Comparison of ENCODE assay signal across 35 cellular contexts in the genomic region with DNA sequence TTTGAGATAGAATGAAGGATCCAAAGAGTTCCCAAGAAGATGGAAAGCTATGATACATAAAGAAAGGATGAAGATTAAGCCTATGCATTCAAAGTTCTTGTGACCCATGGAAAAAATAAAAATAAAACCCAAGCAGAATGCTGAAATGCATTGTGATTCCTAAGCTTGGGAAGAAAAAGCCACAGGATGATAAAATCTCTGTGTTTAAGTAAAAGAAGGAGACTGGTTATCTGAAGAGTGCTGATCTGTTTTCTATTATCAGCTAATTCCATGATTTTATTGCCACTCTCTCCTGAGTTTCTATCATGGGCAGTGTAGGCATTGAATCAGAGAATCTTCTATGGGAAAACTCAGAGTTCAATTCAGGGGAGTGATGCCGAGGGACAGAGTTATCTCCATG.
A peak's percentile ranks its signal among the peaks of the same experiment; 100 is the strongest.
DNase-seq lines count a peak whose midpoint lies in the region; ATAC-seq and TF ChIP-seq lines count a peak whose summit lies in the region.
"Had no signal": no experiment of that assay in that cellular context is flagged by ENCODE, and none has a peak within 500 bp of the region (broad histone marks: within the 10 kb centered on the region; RNA-seq: fewer than 3 reads in every experiment).

No MANE protein-coding gene starts in this region.

- peak in 1 of 2 experiments; percentile 45; a peak in 1 of 4 replicates for TF ChIP-seq EP300 in SK-N-SH (IDR thresholded peaks at IDR 0.05; ENCODE audit: borderline replicate concordance in 1 of 2, low read depth in 1 of 2, low read length in 1 of 2)

- H3K36me3 Mint-ChIP-seq in progenitor cell of endocrine pancreas (ENCODE audit: insufficient read depth) = no peaks in the 10 kb centered on the region
- H3K36me3 Mint-ChIP-seq: CD14-positive monocyte; CD4-positive, alpha-beta memory T cell; CD4-positive, CD25-positive, alpha-beta regulatory T cell; CD8-positive, alpha-beta memory T cell; CD8-positive, alpha-beta T cell had no signal

- intact Hi-C loops in mammary epithelial cell (cut with micrococcal nuclease) = no loop called here

- peak; percentile 30; the same call in 1 of the 3 replicates for ATAC-seq in SK-N-SH treated with all-trans-retinoic acid at 6 μM for 48 hours
- ATAC-seq: A549; CD8-positive, alpha-beta T cell had no signal

- H3K27ac ChIP-seq in SK-N-SH (ENCODE audit: low read depth in 2 of 2, low read length in 1 of 2) = no peak overlapping the region
- no peak overlapping the region for H3K27ac ChIP-seq in mammary epithelial cell (ENCODE audit: insufficient read depth, low read depth, low read length)
- H3K27ac ChIP-seq: 22Rv1; A549; BLaER1; BLaER1 treated with 17β-estradiol and CSF1 and Interleukin-3, amounts not matched to agents 10 nM and 100 nM; C4-2B had no signal

- H3K4me3 ChIP-seq in SK-N-SH (ENCODE audit: low read depth in 2 of 2, low read length in 1 of 2) (no peak overlapping the region), mammary epithelial cell (replicated peaks in 1 of 3; ENCODE audit: insufficient read depth in 1 of 3, low read depth in 2 of 3, low read length in 3 of 3) (no peak overlapping the region)
- H3K4me3 ChIP-seq: A549; BLaER1; BLaER1 treated with 17β-estradiol and CSF1 and Interleukin-3, amounts not matched to agents 10 nM and 100 nM had no signal

- POLR2A ChIA-PET in SK-N-SH (lab: Yijun Ruan, JAX) = no interaction called here

- H3K4me1 ChIP-seq in SK-N-SH (ENCODE audit: control insufficient read depth in 1 of 2, insufficient read depth in 2 of 2, low read depth in 1 of 2, low read length in 1 of 2) (peaks cover 0 to 9% of the 10 kb centered on the region in 2 experiments; a peak in 3 of 4 replicates), mammary epithelial cell (ENCODE audit: insufficient read depth, low read length) (no peaks in the 10 kb centered on the region)
- H3K4me1 ChIP-seq: A549, BLaER1, Caco-2 had no signal

- H3K9ac ChIP-seq in SK-N-SH = no peak overlapping the region
- no peak overlapping the region for H3K9ac ChIP-seq in mammary epithelial cell (ENCODE audit: insufficient read depth, low read length)
- H3K9ac ChIP-seq: BLaER1; BLaER1 treated with 17β-estradiol and CSF1 and Interleukin-3, amounts not matched to agents 10 nM and 100 nM had no signal

- H3K27me3 ChIP-seq in SK-N-SH (ENCODE audit: insufficient read depth) (no peaks in the 10 kb centered on the region), mammary epithelial cell (ENCODE audit: insufficient read depth, low read length) (no peaks in the 10 kb centered on the region)
- H3K27me3 ChIP-seq: BE2C; BLaER1; BLaER1 treated with 17β-estradiol and CSF1 and Interleukin-3, amounts not matched to agents 10 nM and 100 nM had no signal

- H3K9me3 ChIP-seq in SK-N-SH (no peaks in the 10 kb centered on the region), mammary epithelial cell (replicated peaks; ENCODE audit: insufficient read depth, low read length) (no peaks in the 10 kb centered on the region)
- H3K9me3 ChIP-seq: BE2C had no signal

- H2AFZ ChIP-seq in SK-N-SH (ENCODE audit: low read depth) (no peak overlapping the region), mammary epithelial cell (ENCODE audit: low read depth, low read length) (no peak overlapping the region)

- H3K9me2 ChIP-seq in SK-N-SH = no peaks in the 10 kb centered on the region

- TF ChIP-seq CTCF in SK-N-SH (IDR thresholded peaks at IDR 0.05) (no peak), mammary epithelial cell (conservative IDR thresholded peaks at IDR 0.05 in 1 of 2, IDR thresholded peaks at IDR 0.05 in 1 of 2; ENCODE audit: extremely low read depth in 1 of 2, insufficient read depth in 1 of 2, low read depth in 1 of 2, low read length in 2 of 2) (no peak), progenitor cell of endocrine pancreas (IDR thresholded peaks at IDR 0.05; ENCODE audit: unreplicated experiment) (no peak)

- 39% methylated on average over 1 of the region's 1 CpG for WGBS in SK-N-SH (ENCODE audit: low lambda C conversion rate)
- 80% methylated on average over 1 of the region's 1 CpG for WGBS in mammary epithelial cell (ENCODE audit: low coverage, missing lambda C conversion rate)

- dilution Hi-C loops in mammary epithelial cell (cut with HindIII; ENCODE audit: low sequenced_read_pairs) = no loop called here

- H3K4me2 ChIP-seq in SK-N-SH (no peak overlapping the region), mammary epithelial cell (ENCODE audit: insufficient read depth, low read depth, low read length) (no peak overlapping the region)
- H3K4me2 ChIP-seq: A549; BLaER1; BLaER1 treated with 17β-estradiol and CSF1 and Interleukin-3, amounts not matched to agents 10 nM and 100 nM had no signal

- H4K20me1 ChIP-seq in SK-N-SH (ENCODE audit: insufficient read depth) (no peaks in the 10 kb centered on the region), mammary epithelial cell (ENCODE audit: insufficient read depth, low read length) (no peaks in the 10 kb centered on the region)
- H4K20me1 ChIP-seq: BLaER1; BLaER1 treated with 17β-estradiol and CSF1 and Interleukin-3, amounts not matched to agents 10 nM and 100 nM had no signal

- H3K79me2 ChIP-seq in SK-N-SH (ENCODE audit: insufficient read depth) = no peaks in the 10 kb centered on the region
- H3K79me2 ChIP-seq in mammary epithelial cell (ENCODE audit: insufficient read depth, low read length) = no peaks in the 10 kb centered on the region

- peaks cover 2% of the 10 kb centered on the region for H3K27me3 Mint-ChIP-seq in progenitor cell of endocrine pancreas
- H3K27me3 Mint-ChIP-seq: B cell had no signal

- CTCF ChIA-PET in SK-N-SH (lab: Yijun Ruan, JAX) = interaction anchor here (0.9 to 1.3 kb wide), 2 partner anchors 10 to 13 kb away, joined by 3 read pairs; no protein-coding TSS in a partner anchor
- CTCF ChIA-PET in mammary epithelial cell (lab: Charles Lee; ENCODE audit: low non-redundant PET) = no interaction called here

- peaks cover 1% of the 10 kb centered on the region for H3K4me1 Mint-ChIP-seq in progenitor cell of endocrine pancreas (ENCODE audit: low read depth)
- H3K4me1 Mint-ChIP-seq: CD4-positive, alpha-beta memory T cell; CD4-positive, CD25-positive, alpha-beta regulatory T cell; CD8-positive, alpha-beta memory T cell had no signal

- no TSS peak for BruUV-seq in mammary epithelial cell (replicated peaks; lab: Mats Ljungman, UMichigan)

- H3F3A ChIP-seq in SK-N-SH (replicated peaks; ENCODE audit: insufficient read depth) = no peaks in the 10 kb centered on the region

- in situ Hi-C loops in mammary epithelial cell (cut with MboI; ENCODE audit: low sequenced_read_pairs in 2 of 2) = no loop called here

- no peak overlapping the region for H3K4me3 Mint-ChIP-seq in progenitor cell of endocrine pancreas (ENCODE audit: low read depth)
- H3K4me3 Mint-ChIP-seq: B cell; CD14-positive monocyte; CD4-positive, alpha-beta memory T cell; CD4-positive, alpha-beta T cell; CD4-positive, CD25-positive, alpha-beta regulatory T cell; CD8-positive, alpha-beta memory T cell; CD8-positive, alpha-beta T cell had no signal

- DNase-seq in EH (ENCODE audit: low read depth) = peak; percentile 15
- DNase-seq in SK-N-DZ (ENCODE audit: low spot score) = peak; percentile 6
- DNase-seq in SK-N-SH = no peak
- DNase-seq in A172 (ENCODE audit: low spot score) = no peak
- DNase-seq in mammary epithelial cell = no peak
- DNase-seq in progenitor cell of endocrine pancreas (ENCODE audit: low spot score, unreplicated experiment) = no peak
- DNase-seq in NCI-H187 treated with DMSO at 0.1 percent for 48 hours (lab: John Stamatoyannopoulos, UW) = no peak
- DNase-seq: 8988T; ACHN; AML-193; BE2C; C1 segment of cervical spinal cord; Caco-2; Calu3; CD4-positive, alpha-beta memory T cell; CD4-positive, alpha-beta T cell; CD4-positive, CD25-positive, alpha-beta regulatory T cell; CD8-positive, alpha-beta memory T cell; CD8-positive, alpha-beta T cell; COR-L47; DMS 273 treated with DMSO at 0.1 percent for 48 hours; DMS153; DMS53; DMS79; DMS79 treated with DMSO at 0.1 percent for 48 hours; DND-41; EL had no signal

- TF ChIP-seq RAD21 in SK-N-SH (IDR thresholded peaks at IDR 0.05; ENCODE audit: low read length) = no peak

- peaks cover 7% of the 10 kb centered on the region for H3K9me3 Mint-ChIP-seq in progenitor cell of endocrine pancreas (ENCODE audit: low read depth)
- H3K9me3 Mint-ChIP-seq: CD4-positive, alpha-beta T cell; CD8-positive, alpha-beta memory T cell; CD8-positive, alpha-beta T cell had no signal

- no peak overlapping the region for H3K27ac Mint-ChIP-seq in progenitor cell of endocrine pancreas
- H3K27ac Mint-ChIP-seq: B cell; CD14-positive monocyte; CD4-positive, alpha-beta memory T cell; CD4-positive, alpha-beta T cell; CD4-positive, CD25-positive, alpha-beta regulatory T cell; CD8-positive, alpha-beta memory T cell; CD8-positive, alpha-beta T cell had no signal

- H3K36me3 ChIP-seq in SK-N-SH (replicated peaks in 1 of 2; ENCODE audit: control insufficient read depth in 1 of 2, insufficient read depth in 2 of 2, low read length in 1 of 2) (no peaks in the 10 kb centered on the region), mammary epithelial cell (ENCODE audit: insufficient read depth, low read length) (no peaks in the 10 kb centered on the region)
- H3K36me3 ChIP-seq: BE2C; BLaER1; BLaER1 treated with 17β-estradiol and CSF1 and Interleukin-3, amounts not matched to agents 10 nM and 100 nM had no signal

TF ChIP-seq in SK-N-SH, 30 proteins besides CTCF, POLR2A, EP300 and RAD21 (continues in another document):
- TF ChIP-seq, protein P1, sequence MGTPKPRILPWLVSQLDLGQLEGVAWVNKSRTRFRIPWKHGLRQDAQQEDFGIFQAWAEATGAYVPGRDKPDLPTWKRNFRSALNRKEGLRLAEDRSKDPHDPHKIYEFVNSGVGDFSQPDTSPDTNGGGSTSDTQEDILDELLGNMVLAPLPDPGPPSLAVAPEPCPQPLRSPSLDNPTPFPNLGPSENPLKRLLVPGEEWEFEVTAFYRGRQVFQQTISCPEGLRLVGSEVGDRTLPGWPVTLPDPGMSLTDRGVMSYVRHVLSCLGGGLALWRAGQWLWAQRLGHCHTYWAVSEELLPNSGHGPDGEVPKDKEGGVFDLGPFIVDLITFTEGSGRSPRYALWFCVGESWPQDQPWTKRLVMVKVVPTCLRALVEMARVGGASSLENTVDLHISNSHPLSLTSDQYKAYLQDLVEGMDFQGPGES (IDR thresholded peaks at IDR 0.05; ENCODE audit: low read depth, low read length) = no peak
- TF ChIP-seq RFX5 (IDR thresholded peaks at IDR 0.05; ENCODE audit: low read length) (no peak), YY1 (IDR thresholded peaks at IDR 0.05; ENCODE audit: low read depth) (no peak)

TF ChIP-seq in SK-N-SH treated with all-trans-retinoic acid at 6 μM for 48 hours, 23 proteins besides CTCF, POLR2A, EP300 and RAD21 (continues in another document):
- peak; percentile 86; the same call in 1 of the 2 replicates for TF ChIP-seq TCF4 (CRISPR knock-in tag; IDR thresholded peaks at IDR 0.05; ENCODE audit: borderline replicate concordance)

Comparison
In these comparisons a context has a peak if more than half of its experiments do, and no peak if none do; other contexts are left out.
1. DNase-seq: peak in EH (single experiment) and SK-N-DZ (single experiment); none in SK-N-SH (single experiment), A172 (single experiment), mammary epithelial cell (single experiment), progenitor cell of endocrine pancreas (single experiment) and NCI-H187 treated with DMSO at 0.1 percent for 48 hours (single experiment).